ENCODE assay signal across 8 cellular contexts in the genomic region with DNA sequence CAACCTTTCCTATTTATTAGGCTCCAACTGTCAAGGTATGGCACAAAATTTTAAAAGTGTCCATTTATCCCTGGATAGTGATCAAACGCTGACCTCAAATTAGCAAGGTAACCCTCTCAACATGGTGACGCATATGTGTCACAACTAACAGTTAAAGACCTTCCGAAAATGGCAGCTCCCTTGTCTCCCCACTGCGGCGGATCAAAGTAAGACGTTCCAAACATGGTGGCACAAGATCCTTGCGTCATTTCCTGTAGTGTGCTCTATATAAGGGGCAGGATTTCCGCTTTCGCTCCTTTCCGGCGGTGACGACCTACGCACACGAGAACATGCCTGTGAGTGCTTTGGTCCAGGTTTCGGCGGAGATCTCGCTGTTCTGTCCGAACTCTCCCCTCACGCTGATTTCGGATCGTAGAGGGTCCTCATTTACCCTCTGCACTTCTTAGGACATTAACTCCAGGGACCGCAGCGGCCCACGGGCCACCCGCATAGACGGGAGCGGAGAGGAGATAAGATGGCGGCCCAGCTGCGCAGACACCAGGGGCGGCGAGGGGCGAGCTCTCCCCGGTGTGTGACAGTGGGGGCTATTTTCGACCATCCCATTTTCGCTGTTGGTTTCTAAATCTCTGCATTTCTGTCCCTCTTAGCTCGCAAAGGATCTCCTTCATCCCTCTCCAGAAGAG. TPM values are rescaled to one million over a fixed set of nuclear protein-coding genes. Genes with fewer than 3 reads are reported as not detected.
DNase-seq lines count a peak whose midpoint lies in the region; ATAC-seq and TF ChIP-seq lines count a peak whose summit lies in the region.

A gene (plus strand): TSS at position 295 of the 683 bp plus-strand sequence. CDS start 35 bp downstream, at position 330.

- peak within 1 kb of the TSS; percentile 95 for H3K4me3 ChIP-seq in thoracic aorta

- peaks cover 48% of the 10 kb centered on the region for H3K4me1 Mint-ChIP-seq in activated naive CD8-positive, alpha-beta T cell (ENCODE audit: low read depth)

- no peaks in the 10 kb centered on the region for H3K27me3 Mint-ChIP-seq in activated naive CD8-positive, alpha-beta T cell

- H3K9me3 ChIP-seq in thoracic aorta = no peaks in the 10 kb centered on the region

- DNase-seq in GM04504 (ENCODE audit: low read depth) = peak; percentile 96
- peak; percentile 97 for DNase-seq in NCI-H1105 (lab: John Stamatoyannopoulos, UW)
- DNase-seq in SKM-1 treated with dmso at 0.1 percent for 144 hours (lab: John Stamatoyannopoulos, UW; ENCODE audit: unreplicated experiment) = peak; percentile 100
- DNase-seq in glomerular visceral epithelial cell (ENCODE audit: extremely low spot score) = peak; percentile 97
- DNase-seq in omental fat pad (ENCODE audit: low spot score) = peak; percentile 56
- DNase-seq in thoracic aorta (ENCODE audit: low spot score) = peak; percentile 91

- H3K27me3 ChIP-seq in thoracic aorta (replicated peaks; ENCODE audit: insufficient read depth) = no peaks in the 10 kb centered on the region

- H3K27ac ChIP-seq in thoracic aorta = peak within 1 kb of the TSS; percentile 94 to 98

- H3K27ac Mint-ChIP-seq in activated naive CD8-positive, alpha-beta T cell = peak within 1 kb of the TSS; percentile 99

- peak; percentile 70 for ATAC-seq in HG02588 (IDR thresholded peaks at IDR 0.05; ENCODE audit: unreplicated experiment)
- ATAC-seq in omental fat pad (ENCODE audit: low FRiP score) = peak; percentile 60
- ATAC-seq in thoracic aorta (ENCODE audit: insufficient number of reproducible peaks, low FRiP score, low read depth) = peak; percentile 83

- H3K4me1 ChIP-seq in thoracic aorta (ENCODE audit: control insufficient read depth in 1 of 2, low read depth in 2 of 2) = peaks cover 16 to 28% of the 10 kb centered on the region in 2 donors

- peak within 1 kb of the TSS; percentile 99 for H3K4me3 Mint-ChIP-seq in activated naive CD8-positive, alpha-beta T cell

- peaks cover 23% of the 10 kb centered on the region for H3K36me3 ChIP-seq in thoracic aorta

- no peaks in the 10 kb centered on the region for H3K9me3 Mint-ChIP-seq in activated naive CD8-positive, alpha-beta T cell (ENCODE audit: low read depth)

- TF ChIP-seq CTCF in omental fat pad (IDR thresholded peaks at IDR 0.05) = no peak
- no peak for TF ChIP-seq CTCF in thoracic aorta (IDR thresholded peaks at IDR 0.05)

- H3K36me3 Mint-ChIP-seq in activated naive CD8-positive, alpha-beta T cell = peaks cover 18% of the 10 kb centered on the region

RNA-seq across cellular contexts. Expression of the gene that starts here (rescaled TPM):
- total RNA-seq in omental fat pad (1,000 to 10,000 TPM; 1,559 to 2,240 (median 2,115) TPM), thoracic aorta (1,000 to 10,000 TPM; 1,129 to 1,416 TPM)

Comparison
In these comparisons a context has a peak if more than half of its experiments do, and no peak if none do; other contexts are left out.
1. Peak in every context shown above with its lines: DNase-seq, ATAC-seq, H3K4me3 ChIP-seq and H3K27ac ChIP-seq.